In genomic region chr10:33631991-33632390, GRCh38 we compare ENCODE assay signal across 1 cellular context.
TF ChIP-seq lines count a peak whose summit lies in the region.

No MANE protein-coding gene starts in this region.

TF ChIP-seq in H1, 55 proteins besides CTCF, POLR2A, EP300 and RAD21 (continued from another document):
- TF ChIP-seq POU5F1 (IDR thresholded peaks at IDR 0.05; ENCODE audit: low read depth, low read length) (no peak), HDAC6 (IDR thresholded peaks at IDR 0.05; ENCODE audit: low read depth, low read length) (no peak), ATF2 (IDR thresholded peaks at IDR 0.05; ENCODE audit: low read length) (no peak), KDM5A (IDR thresholded peaks at IDR 0.05; ENCODE audit: low read length) (no peak)
